Comparison of ENCODE assay signal across 18 cellular contexts in genomic region chr5:13746026-13746425, GRCh38.
A peak's percentile ranks its signal among the peaks of the same experiment; 100 is the strongest.
DNase-seq lines count a peak whose midpoint lies in the region; ATAC-seq and TF ChIP-seq lines count a peak whose summit lies in the region.
"Had no signal": no experiment of that assay in that cellular context is flagged by ENCODE, and none has a peak within 500 bp of the region (broad histone marks: within the 10 kb centered on the region; RNA-seq: fewer than 3 reads in every experiment).

No MANE protein-coding gene starts in this region.

- CTCF ChIA-PET in WTC11 (lab: Charles Lee): no interaction called here

- H3K27me3 ChIP-seq in ACC112 (ENCODE audit: insufficient read depth, low read length): no peaks in the 10 kb centered on the region
- no peaks in the 10 kb centered on the region for H3K27me3 ChIP-seq in foreskin keratinocyte
- H3K27me3 ChIP-seq: BLaER1 had no signal

- H2AFZ ChIP-seq in ACC112 (ENCODE audit: low read length, unreplicated experiment): no peak overlapping the region

- no peaks in the 10 kb centered on the region for H3K27me3 Mint-ChIP-seq in WTC11 (ENCODE audit: low read depth)
- H3K27me3 Mint-ChIP-seq: IgD-negative memory B cell had no signal

- POLR2A ChIA-PET in WTC11 (lab: Charles Lee): no interaction called here

- DNase-seq in HT1080 (ENCODE audit: low read depth): peak; percentile 78
- no peak for DNase-seq in WTC11 (ENCODE audit: low spot score)
- DNase-seq in foreskin keratinocyte: peak; percentile 27 to 48
- no peak for DNase-seq in stimulated activated CD4-positive, alpha-beta T cell treated with anti-CD3 and anti-CD28 coated beads, Interleukin-4, amount 100 ng/mL, for 1 hour
- DNase-seq: 8988T; CD8-positive, alpha-beta T cell; DND-41; NCI-H1436; NCI-H2081; NCI-H510A treated with DMSO at 0.1 percent for 48 hours; Right ventricle myocardium superior had no signal

- TF ChIP-seq CTCF in WTC11 (IDR thresholded peaks at IDR 0.05) (no peak), foreskin keratinocyte (conservative IDR thresholded peaks at IDR 0.05) (no peak)

- 0 out of 2 replicates have a peak overlapping the region, but pooled peaks have one; percentile 10 for H3K27ac Mint-ChIP-seq in WTC11
- H3K27ac Mint-ChIP-seq: CD8-positive, alpha-beta T cell; IgD-negative memory B cell had no signal

- H3K79me2 ChIP-seq in ACC112 (ENCODE audit: control insufficient read depth, insufficient read depth, low read length, unreplicated experiment): no peaks in the 10 kb centered on the region

- peaks cover 7% of the 10 kb centered on the region; the same call in 1 of the 2 replicates for H3K9me3 Mint-ChIP-seq in WTC11

- H3K4me3 ChIP-seq in ACC112 (ENCODE audit: low read depth, low read length): no peak overlapping the region
- H3K4me3 ChIP-seq: BLaER1, SK-N-MC had no signal

- ATAC-seq in WTC11 (no peak), foreskin keratinocyte (peak; percentile 66), HG03095 (IDR thresholded peaks at IDR 0.05; ENCODE audit: unreplicated experiment) (no peak), HG02610 (IDR thresholded peaks at IDR 0.05; ENCODE audit: unreplicated experiment) (no peak), HG02840 (IDR thresholded peaks at IDR 0.05; ENCODE audit: low FRiP score, unreplicated experiment) (no peak)
- ATAC-seq: CD8-positive, alpha-beta T cell had no signal

- H3K4me1 Mint-ChIP-seq in WTC11: peaks cover 15% of the 10 kb centered on the region
- H3K4me1 Mint-ChIP-seq: IgD-negative memory B cell had no signal

- peaks cover 10% of the 10 kb centered on the region for H3K4me1 ChIP-seq in ACC112 (ENCODE audit: control insufficient read depth, insufficient read depth, low read length, unreplicated experiment)
- peaks cover 9% of the 10 kb centered on the region for H3K4me1 ChIP-seq in foreskin keratinocyte
- H3K4me1 ChIP-seq: BLaER1 had no signal

- no peaks in the 10 kb centered on the region for H3K36me3 ChIP-seq in ACC112 (ENCODE audit: insufficient read depth, low read length)
- H3K36me3 ChIP-seq: BLaER1 had no signal

- H3K4me3 Mint-ChIP-seq in WTC11: no peak overlapping the region
- H3K4me3 Mint-ChIP-seq: CD8-positive, alpha-beta T cell; IgD-negative memory B cell had no signal

- H3K36me3 Mint-ChIP-seq in WTC11: no peaks in the 10 kb centered on the region
- H3K36me3 Mint-ChIP-seq: CD8-positive, alpha-beta T cell; IgD-negative memory B cell had no signal

- peak overlapping the region; percentile 37 for H3K27ac ChIP-seq in ACC112 (ENCODE audit: low read depth, low read length)
- no peak overlapping the region for H3K27ac ChIP-seq in foreskin keratinocyte
- H3K27ac ChIP-seq: BLaER1, SK-N-MC had no signal

TF ChIP-seq in WTC11, 78 proteins besides CTCF, POLR2A, EP300 and RAD21 (continues in another document):
- TF ChIP-seq FOXJ3 (CRISPR knock-in tag; IDR thresholded peaks at IDR 0.05; ENCODE audit: borderline replicate concordance) (no peak), NR1H2 (CRISPR knock-in tag; IDR thresholded peaks at IDR 0.05) (no peak), USF2 (CRISPR knock-in tag; IDR thresholded peaks at IDR 0.05) (no peak), ZBTB43 (CRISPR knock-in tag; IDR thresholded peaks at IDR 0.05) (no peak), ATF2 (CRISPR knock-in tag; IDR thresholded peaks at IDR 0.05; ENCODE audit: borderline replicate concordance, low read depth) (no peak), GRHL2 (CRISPR knock-in tag; IDR thresholded peaks at IDR 0.05; ENCODE audit: insufficient replicate concordance, severe bottlenecking) (no peak), ATF1 (CRISPR knock-in tag; IDR thresholded peaks at IDR 0.05) (no peak), PRRX2 (CRISPR knock-in tag; IDR thresholded peaks at IDR 0.05) (no peak), MAX (CRISPR knock-in tag; IDR thresholded peaks at IDR 0.05) (no peak), TCF7 (CRISPR knock-in tag; IDR thresholded peaks at IDR 0.05; ENCODE audit: low read depth) (no peak), NFE2L1 (CRISPR knock-in tag; IDR thresholded peaks at IDR 0.05) (no peak), ZMAT4 (CRISPR knock-in tag; IDR thresholded peaks at IDR 0.05) (no peak), JUN (CRISPR knock-in tag; IDR thresholded peaks at IDR 0.05) (no peak), CREB1 (CRISPR knock-in tag; IDR thresholded peaks at IDR 0.05) (no peak), ARID4B (CRISPR knock-in tag; IDR thresholded peaks at IDR 0.05; ENCODE audit: borderline replicate concordance) (no peak)

Comparison
In these comparisons a context has a peak if more than half of its experiments do, and no peak if none do; other contexts are left out.
1. DNase-seq: peak in HT1080 (single experiment) and foreskin keratinocyte (2 of 2); none in WTC11 (single experiment) and stimulated activated CD4-positive, alpha-beta T cell treated with anti-CD3 and anti-CD28 coated beads, Interleukin-4, amount 100 ng/mL, for 1 hour (single experiment).